In the genomic region with DNA sequence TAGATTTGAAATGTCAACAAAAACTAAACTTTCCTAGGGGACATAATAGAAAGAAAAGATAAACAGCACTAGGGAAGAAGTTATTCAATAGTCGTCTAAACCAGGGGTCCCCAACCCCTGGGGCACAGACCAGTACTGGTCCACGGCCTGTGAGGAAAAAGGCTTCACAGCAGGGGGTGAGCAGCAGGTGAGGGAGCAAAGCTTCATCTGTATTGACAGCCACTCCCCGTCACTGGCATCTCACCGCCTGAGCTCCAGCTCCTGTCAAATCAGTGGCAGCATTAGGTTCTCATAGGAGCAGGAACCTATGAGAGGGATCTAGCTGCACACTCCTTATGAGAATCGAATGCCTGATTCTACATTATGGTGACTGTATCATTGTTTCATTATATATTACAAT, we compare ENCODE assay signal across 36 cellular contexts.
"Had no signal": no experiment of that assay in that cellular context is flagged by ENCODE, and none has a peak within 500 bp of the region (broad histone marks: within the 10 kb centered on the region; RNA-seq: fewer than 3 reads in every experiment).

No MANE protein-coding gene starts in this region.

- H3K4me3 Mint-ChIP-seq: activated B cell treated with CpG ODN at 0.5 μM for 24 hours; activated CD4-positive, alpha-beta memory T cell treated with anti-CD3 and anti-CD28 coated beads, Interleukin-2, amount 10 ng/mL, durations not matched to agents 7 days and 5 days; activated CD8-positive, alpha-beta memory T cell treated with anti-CD3 and anti-CD28 coated beads, Interleukin-2, amount 10 ng/mL, durations not matched to agents 7 days and 5 days; activated naive CD4-positive, alpha-beta T cell treated with anti-CD3 and anti-CD28 coated beads, Interleukin-2, amount 10 ng/mL, durations not matched to agents 7 days and 5 days; activated naive CD8-positive, alpha-beta T cell; activated naive CD8-positive, alpha-beta T cell treated with anti-CD3 and anti-CD28 coated beads, Interleukin-2, amount 50 U/mL, for 24 hours; brain had no signal

- H3K4me2 ChIP-seq: PC-9 had no signal

- H3K27me3 Mint-ChIP-seq: activated CD4-positive, alpha-beta memory T cell treated with anti-CD3 and anti-CD28 coated beads, Interleukin-2, amount 10 ng/mL, durations not matched to agents 7 days and 5 days; activated CD8-positive, alpha-beta memory T cell treated with anti-CD3 and anti-CD28 coated beads, Interleukin-2, amount 10 ng/mL, durations not matched to agents 7 days and 5 days; activated naive CD4-positive, alpha-beta T cell treated with anti-CD3 and anti-CD28 coated beads, Interleukin-2, amount 10 ng/mL, durations not matched to agents 7 days and 5 days; activated naive CD8-positive, alpha-beta T cell treated with anti-CD3 and anti-CD28 coated beads, Interleukin-2, amount 50 U/mL, for 24 hours had no signal

- ATAC-seq: activated CD8-positive, alpha-beta memory T cell treated with anti-CD3 and anti-CD28 coated beads, Interleukin-2, amount 10 ng/mL, durations not matched to agents 7 days and 5 days; activated naive CD8-positive, alpha-beta T cell treated with anti-CD3 and anti-CD28 coated beads, Interleukin-2, amount 50 U/mL, for 24 hours; Right ventricle myocardium inferior had no signal

- H2AFZ ChIP-seq: PC-9 had no signal

- H3K27ac Mint-ChIP-seq: activated B cell treated with CpG ODN at 0.5 μM for 24 hours; activated CD4-positive, alpha-beta memory T cell treated with anti-CD3 and anti-CD28 coated beads, Interleukin-2, amount 10 ng/mL, durations not matched to agents 7 days and 5 days; activated CD8-positive, alpha-beta memory T cell treated with anti-CD3 and anti-CD28 coated beads, Interleukin-2, amount 10 ng/mL, durations not matched to agents 7 days and 5 days; activated naive CD4-positive, alpha-beta T cell treated with anti-CD3 and anti-CD28 coated beads, Interleukin-2, amount 10 ng/mL, durations not matched to agents 7 days and 5 days; activated naive CD8-positive, alpha-beta T cell; activated naive CD8-positive, alpha-beta T cell treated with anti-CD3 and anti-CD28 coated beads, Interleukin-2, amount 50 U/mL, for 24 hours; brain had no signal

- H3K4me1 Mint-ChIP-seq: activated B cell treated with CpG ODN at 0.5 μM for 24 hours; activated CD4-positive, alpha-beta memory T cell treated with anti-CD3 and anti-CD28 coated beads, Interleukin-2, amount 10 ng/mL, durations not matched to agents 7 days and 5 days; activated CD8-positive, alpha-beta memory T cell treated with anti-CD3 and anti-CD28 coated beads, Interleukin-2, amount 10 ng/mL, durations not matched to agents 7 days and 5 days; activated naive CD4-positive, alpha-beta T cell treated with anti-CD3 and anti-CD28 coated beads, Interleukin-2, amount 10 ng/mL, durations not matched to agents 7 days and 5 days; activated naive CD8-positive, alpha-beta T cell treated with anti-CD3 and anti-CD28 coated beads, Interleukin-2, amount 50 U/mL, for 24 hours; brain had no signal

- H3K27ac ChIP-seq: PC-9, RWPE1, VCaP had no signal

- H3K36me3 Mint-ChIP-seq: activated CD8-positive, alpha-beta memory T cell treated with anti-CD3 and anti-CD28 coated beads, Interleukin-2, amount 10 ng/mL, durations not matched to agents 7 days and 5 days; activated naive CD4-positive, alpha-beta T cell treated with anti-CD3 and anti-CD28 coated beads, Interleukin-2, amount 10 ng/mL, durations not matched to agents 7 days and 5 days; activated naive CD8-positive, alpha-beta T cell had no signal

- H3K4me3 ChIP-seq: PC-9 had no signal

- DNase-seq: activated B cell treated with CpG ODN at 0.5 μM for 24 hours; activated CD4-positive, alpha-beta memory T cell treated with anti-CD3 and anti-CD28 coated beads, Interleukin-2, amount 10 ng/mL, durations not matched to agents 7 days and 5 days; activated CD4-positive, alpha-beta T cell treated with anti-CD3 and anti-CD28 coated beads for 4 hours; activated CD4-positive, alpha-beta T cell treated with anti-CD3 and anti-CD28 coated beads, Interleukin-2, amount 50 U/mL, for 1 hour; activated CD4-positive, CD25-positive, alpha-beta regulatory T cell treated with anti-CD3 and anti-CD28 coated beads, Interleukin-2, amount 50 U/mL, for 72 hours; activated CD8-positive, alpha-beta memory T cell treated with anti-CD3 and anti-CD28 coated beads for 24 hours; activated CD8-positive, alpha-beta memory T cell treated with anti-CD3 and anti-CD28 coated beads, Interleukin-2, amount 10 ng/mL, durations not matched to agents 7 days and 5 days; activated CD8-positive, alpha-beta memory T cell treated with anti-CD3 and anti-CD28 coated beads, Interleukin-2, amount 50 U/mL, for 48 hours; activated effector memory CD4-positive, alpha-beta T cell treated with Interleukin-2 at 50 U/mL for 16 hours; activated naive CD4-positive, alpha-beta T cell treated with anti-CD3 and anti-CD28 coated beads, Interleukin-2, amount 10 ng/mL, durations not matched to agents 7 days and 5 days; activated naive CD8-positive, alpha-beta T cell treated with anti-CD3 and anti-CD28 coated beads, Interleukin-2, amount 50 U/mL, for 24 hours; activated T-cell treated with anti-CD3 and anti-CD28 coated beads, Interleukin-2, amount 50 U/mL, for 48 hours; anterior cingulate cortex; caudate nucleus; cerebellar nuclear complex; Karpas-422; KBM-7; NCI-H1105; NCI-H1436 treated with DMSO at 0.1 percent for 48 hours; NCI-H1694 treated with DMSO at 0.1 percent for 48 hours; NCI-H2029; NCI-H446 treated with DMSO at 0.1 percent for 48 hours; NCI-H524; NCI-H69; NK-92 treated with Interleukin-12 subunit alpha and Interleukin-12 subunit beta, amount 100 ng/mL, for 24 hours; PC-9; SIG-M5; SW 1271; T-helper 1 cell; T-helper 2 cell; T-helper 9 cell had no signal

- H3K9me3 Mint-ChIP-seq: activated CD4-positive, alpha-beta memory T cell treated with anti-CD3 and anti-CD28 coated beads, Interleukin-2, amount 10 ng/mL, durations not matched to agents 7 days and 5 days; activated naive CD4-positive, alpha-beta T cell treated with anti-CD3 and anti-CD28 coated beads, Interleukin-2, amount 10 ng/mL, durations not matched to agents 7 days and 5 days had no signal
